Comparison of ENCODE assay signal across 1 cellular context in the genomic region with DNA sequence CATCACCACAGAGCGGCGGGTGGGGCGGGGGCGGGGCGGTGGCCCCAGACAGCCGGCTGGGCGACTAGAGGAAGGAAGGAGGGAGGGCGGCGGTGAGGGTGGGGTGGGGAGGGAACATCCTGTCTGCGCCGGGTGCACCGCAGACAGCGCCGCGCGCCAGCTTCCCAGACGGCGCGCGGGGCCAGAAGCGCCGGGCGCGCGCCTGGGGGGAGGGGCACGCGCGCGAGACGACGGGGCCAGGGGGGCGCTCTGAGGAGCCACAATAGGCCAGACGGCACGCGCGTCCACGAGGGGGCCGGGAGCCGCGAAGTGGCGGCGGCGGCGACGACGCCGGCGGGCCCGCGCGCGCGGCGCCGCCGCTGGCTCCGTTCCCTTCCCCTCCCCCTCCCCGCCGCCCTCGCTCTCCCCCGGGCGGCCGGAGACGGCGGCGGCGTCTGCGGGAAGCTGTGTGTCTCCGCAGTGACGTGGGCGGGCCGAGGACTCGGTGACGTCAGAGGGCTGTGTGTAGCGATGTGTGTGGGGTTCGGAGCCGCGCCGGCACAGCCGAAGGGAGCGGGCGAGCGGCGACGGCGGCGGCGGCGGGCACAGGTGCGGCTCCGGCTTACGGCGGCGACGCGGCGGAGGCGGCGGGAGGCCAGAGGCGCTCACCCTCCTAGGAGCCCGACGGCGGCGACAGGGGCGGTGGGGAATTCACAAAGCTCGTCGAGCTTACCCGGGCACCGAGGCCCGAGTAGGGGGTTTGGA.
TF ChIP-seq lines count a peak whose summit lies in the region.

A gene with protein sequence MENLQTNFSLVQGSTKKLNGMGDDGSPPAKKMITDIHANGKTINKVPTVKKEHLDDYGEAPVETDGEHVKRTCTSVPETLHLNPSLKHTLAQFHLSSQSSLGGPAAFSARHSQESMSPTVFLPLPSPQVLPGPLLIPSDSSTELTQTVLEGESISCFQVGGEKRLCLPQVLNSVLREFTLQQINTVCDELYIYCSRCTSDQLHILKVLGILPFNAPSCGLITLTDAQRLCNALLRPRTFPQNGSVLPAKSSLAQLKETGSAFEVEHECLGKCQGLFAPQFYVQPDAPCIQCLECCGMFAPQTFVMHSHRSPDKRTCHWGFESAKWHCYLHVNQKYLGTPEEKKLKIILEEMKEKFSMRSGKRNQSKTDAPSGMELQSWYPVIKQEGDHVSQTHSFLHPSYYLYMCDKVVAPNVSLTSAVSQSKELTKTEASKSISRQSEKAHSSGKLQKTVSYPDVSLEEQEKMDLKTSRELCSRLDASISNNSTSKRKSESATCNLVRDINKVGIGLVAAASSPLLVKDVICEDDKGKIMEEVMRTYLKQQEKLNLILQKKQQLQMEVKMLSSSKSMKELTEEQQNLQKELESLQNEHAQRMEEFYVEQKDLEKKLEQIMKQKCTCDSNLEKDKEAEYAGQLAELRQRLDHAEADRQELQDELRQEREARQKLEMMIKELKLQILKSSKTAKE (plus strand): TSS at position 540 of the 744 bp plus-strand sequence. CDS start 2,617 bp downstream, outside the sequence.

TF ChIP-seq in IMR-90, 13 proteins besides CTCF, POLR2A, EP300 and RAD21 (continued from another document):
- TF ChIP-seq NFE2L2 (IDR thresholded peaks at IDR 0.05; ENCODE audit: low read depth, low read length) (0 out of 2 replicates have a peak, but pooled peaks have one; percentile 19), SMC3 (IDR thresholded peaks at IDR 0.05; ENCODE audit: low read depth, low read length) (0 out of 2 replicates have a peak, but pooled peaks have one; percentile 1), CHD1 (IDR thresholded peaks at IDR 0.05; ENCODE audit: low read depth, low read length) (peak; percentile 1; the same call in 1 of the 2 replicates), MAZ (IDR thresholded peaks at IDR 0.05; ENCODE audit: borderline replicate concordance, low read depth, low read length) (peak; percentile 36; the same call in 1 of the 2 replicates), MXI1 (IDR thresholded peaks at IDR 0.05; ENCODE audit: borderline replicate concordance, low read depth, low read length) (no peak)
